In the genomic region with DNA sequence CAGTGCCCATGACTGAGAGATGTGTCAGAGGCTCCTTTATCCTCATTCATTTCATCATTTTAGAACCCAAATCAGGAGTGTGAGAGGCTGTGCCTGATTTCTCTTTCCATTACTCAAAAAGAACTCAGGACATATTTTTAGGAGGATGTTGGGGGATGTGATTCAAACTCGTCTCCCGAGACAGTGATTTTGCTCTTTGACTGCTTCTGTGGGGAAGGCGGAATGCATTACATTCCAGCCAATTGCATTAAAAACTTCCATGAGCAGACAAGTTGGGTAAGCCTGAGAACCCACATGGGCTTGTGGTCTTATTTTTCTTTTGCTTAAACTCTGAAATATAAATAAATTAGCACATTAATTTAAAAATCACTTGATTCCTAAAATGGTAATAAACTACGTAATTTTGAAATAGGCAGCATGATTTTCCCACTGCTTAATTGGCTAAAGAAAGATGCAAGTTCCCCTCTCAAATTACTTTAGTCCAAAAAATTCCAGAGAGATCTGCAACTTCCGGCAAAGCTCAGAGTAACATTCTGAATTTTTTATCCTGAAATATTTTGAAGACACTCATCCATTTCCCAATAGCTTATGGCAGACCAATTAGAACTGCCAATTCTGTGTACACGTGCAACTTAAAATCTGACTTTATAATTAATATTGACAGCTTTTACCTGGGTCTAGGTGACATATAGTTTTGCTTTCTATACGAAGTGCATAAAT, we compare ENCODE assay signal across 12 cellular contexts.
"Had no signal": no experiment of that assay in that cellular context is flagged by ENCODE, and none has a peak within 500 bp of the region (broad histone marks: within the 10 kb centered on the region; RNA-seq: fewer than 3 reads in every experiment).

No MANE protein-coding gene starts in this region.

- H3K4me1 ChIP-seq: parathyroid adenoma, tibial nerve had no signal

- H3K4me2 ChIP-seq: hepatocyte had no signal

- DNase-seq: activated CD4-positive, alpha-beta T cell treated with anti-CD3 and anti-CD28 coated beads, Interleukin-2, amount 10 ng/mL, durations not matched to agents 7 days and 5 days; activated CD4-positive, CD25-positive, alpha-beta regulatory T cell; activated naive CD4-positive, alpha-beta T cell treated with anti-CD3 and anti-CD28 coated beads, Interleukin-2, amount 50 U/mL, for 16 hours; amygdala; dorsolateral prefrontal cortex; midbrain; naive B cell; small intestine had no signal

- H3K9me3 ChIP-seq: tibial nerve had no signal

- H3K27ac ChIP-seq: dorsolateral prefrontal cortex, hepatocyte, parathyroid adenoma, tibial nerve had no signal

- H3K9ac ChIP-seq: parathyroid adenoma had no signal

- H3K27ac Mint-ChIP-seq: activated CD4-positive, alpha-beta T cell treated with anti-CD3 and anti-CD28 coated beads, Interleukin-2, amount 10 ng/mL, durations not matched to agents 7 days and 5 days; activated T-helper 2 cell treated with anti-CD3 and anti-CD28 coated beads, Interferon-gamma antibody, Interleukin-2, Interleukin-4, amounts not matched to agents 10 μg/mL and 5 μg/mL and 100 μg/mL, durations not matched to agents 14 hours and 24 hours and 36 hours; naive B cell had no signal

- H3K36me3 Mint-ChIP-seq: naive B cell had no signal

- H3K27me3 Mint-ChIP-seq: activated CD4-positive, alpha-beta T cell treated with anti-CD3 and anti-CD28 coated beads, Interleukin-2, amount 10 ng/mL, durations not matched to agents 7 days and 5 days had no signal

- H3K36me3 ChIP-seq: tibial nerve had no signal

- H2AFZ ChIP-seq: hepatocyte, parathyroid adenoma had no signal

- H3K4me3 Mint-ChIP-seq: activated CD4-positive, alpha-beta T cell treated with anti-CD3 and anti-CD28 coated beads, Interleukin-2, amount 10 ng/mL, durations not matched to agents 7 days and 5 days had no signal

- H3K4me3 ChIP-seq: dorsolateral prefrontal cortex, hepatocyte, tibial nerve had no signal

- H3K4me1 Mint-ChIP-seq: activated CD4-positive, alpha-beta T cell treated with anti-CD3 and anti-CD28 coated beads, Interleukin-2, amount 10 ng/mL, durations not matched to agents 7 days and 5 days; naive B cell had no signal

- H3K27me3 ChIP-seq: hepatocyte, tibial nerve had no signal

- H3K9me3 Mint-ChIP-seq: activated CD4-positive, alpha-beta T cell treated with anti-CD3 and anti-CD28 coated beads, Interleukin-2, amount 10 ng/mL, durations not matched to agents 7 days and 5 days; activated T-helper 2 cell treated with anti-CD3 and anti-CD28 coated beads, Interferon-gamma antibody, Interleukin-2, Interleukin-4, amounts not matched to agents 10 μg/mL and 5 μg/mL and 100 μg/mL, durations not matched to agents 14 hours and 24 hours and 36 hours had no signal
